Comparison of ENCODE assay signal across 30 cellular contexts in the genomic region with DNA sequence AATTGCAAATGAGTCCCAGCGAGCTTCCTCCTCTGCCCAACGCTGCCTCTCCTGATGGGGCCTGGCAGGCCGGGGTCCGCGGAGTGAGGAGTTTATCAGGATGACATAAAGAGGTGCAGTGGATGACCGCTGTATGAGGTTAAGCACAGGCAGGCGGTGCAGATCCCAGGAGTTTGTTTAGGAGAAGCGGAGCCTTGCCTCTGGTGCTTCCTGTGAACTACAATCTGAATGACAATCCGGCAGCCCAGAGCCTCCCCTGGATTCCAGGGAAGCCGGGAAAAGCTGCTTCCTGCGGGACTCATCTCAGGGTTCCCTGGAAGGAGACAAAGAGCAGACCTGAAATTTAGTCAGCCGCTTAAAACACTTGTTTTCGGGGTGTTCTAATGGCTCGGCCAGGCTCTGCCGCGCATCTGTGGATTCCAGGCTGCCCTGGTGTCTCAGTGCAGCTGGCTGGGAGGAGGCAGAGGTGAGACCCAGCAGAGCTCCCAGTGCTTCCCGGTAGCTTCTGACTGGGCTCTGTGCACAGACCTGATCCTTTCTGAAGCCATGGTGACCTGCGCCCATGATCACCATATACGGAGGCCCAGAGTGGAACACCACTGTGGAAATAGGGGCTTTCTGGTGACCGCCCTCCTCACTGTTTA.
DNase-seq lines count a peak whose midpoint lies in the region; ATAC-seq and TF ChIP-seq lines count a peak whose summit lies in the region.
"Had no signal": no experiment of that assay in that cellular context is flagged by ENCODE, and none has a peak within 500 bp of the region (broad histone marks: within the 10 kb centered on the region; RNA-seq: fewer than 3 reads in every experiment).

No MANE protein-coding gene starts in this region.

- H3K4me3 ChIP-seq in BLaER1 treated with 17β-estradiol and CSF1 and Interleukin-3, amounts not matched to agents 10 nM and 100 nM: no peak overlapping the region
- peak overlapping the region; percentile 1; the same call in 1 of the 2 replicates for H3K4me3 ChIP-seq in HUES48 (ENCODE audit: low read depth, low read length)
- H3K4me3 ChIP-seq in mesodermal cell (ENCODE audit: extremely low read depth, insufficient read depth, low read length, poor library complexity, severe bottlenecking): no peak overlapping the region
- H3K4me3 ChIP-seq: dorsolateral prefrontal cortex, gastrocnemius medialis, left lung, psoas muscle, sigmoid colon, SJSA1, tibial artery had no signal

- no peak for DNase-seq in glutamatergic neuron
- DNase-seq in stimulated activated naive CD8-positive, alpha-beta T cell treated with anti-CD3 and anti-CD28 coated beads, Interleukin-15, amount 100 ng/mL, for 72 hours: no peak
- DNase-seq in activated CD8-positive, alpha-beta memory T cell treated with anti-CD3 and anti-CD28 coated beads for 24 hours: no peak
- DNase-seq in activated T-cell treated with anti-CD3 and anti-CD28 coated beads for 4 hours: no peak
- DNase-seq in T-helper 1 cell: no peak
- DNase-seq: activated CD4-positive, CD25-positive, alpha-beta regulatory T cell; activated CD8-positive, alpha-beta memory T cell treated with anti-CD3 and anti-CD28 coated beads, Interleukin-2, amount 10 ng/mL, durations not matched to agents 7 days and 5 days; activated naive CD4-positive, alpha-beta T cell treated with anti-CD3 and anti-CD28 coated beads for 36 hours; cerebellar nuclear complex; dorsolateral prefrontal cortex; gastrocnemius medialis; HFFc6; KBM-7; left lung; mesenchymal stem cell; NCI-H1092 treated with DMSO at 0.1 percent for 48 hours; NCI-H187; NCI-H446 treated with DMSO at 0.1 percent for 48 hours; NCI-H82; nucleus accumbens; psoas muscle; sigmoid colon; stimulated activated CD4-positive, alpha-beta T cell treated with anti-CD3 and anti-CD28 coated beads, Interleukin-12 subunit alpha, Interleukin-12 subunit beta, amount 100 ng/mL, for 4 hours; stimulated activated CD4-positive, alpha-beta T cell treated with anti-CD3 and anti-CD28 coated beads, Interleukin-4, amount 100 ng/mL, for 1 hour; tibial artery had no signal

- no peak overlapping the region for H3K4me3 Mint-ChIP-seq in glutamatergic neuron (ENCODE audit: unreplicated experiment)
- no peak overlapping the region for H3K4me3 Mint-ChIP-seq in stimulated activated naive CD8-positive, alpha-beta T cell treated with anti-CD3 and anti-CD28 coated beads, Interleukin-15, amount 100 ng/mL, for 72 hours
- H3K4me3 Mint-ChIP-seq: activated CD8-positive, alpha-beta memory T cell treated with anti-CD3 and anti-CD28 coated beads, Interleukin-2, amount 10 ng/mL, durations not matched to agents 7 days and 5 days; activated naive CD4-positive, alpha-beta T cell treated with anti-CD3 and anti-CD28 coated beads for 36 hours; B cell; HFFc6 had no signal

- no peak overlapping the region for H3K27ac ChIP-seq in BLaER1 treated with 17β-estradiol and CSF1 and Interleukin-3, amounts not matched to agents 10 nM and 100 nM
- peak overlapping the region; percentile 87 for H3K27ac ChIP-seq in HUES48 (ENCODE audit: low read depth, low read length)
- peak overlapping the region; percentile 30 for H3K27ac ChIP-seq in mesodermal cell (ENCODE audit: low read depth, low read length, severe bottlenecking)
- H3K27ac ChIP-seq: dorsolateral prefrontal cortex, gastrocnemius medialis, left lung, psoas muscle, sigmoid colon, SJSA1, tibial artery had no signal

- peaks cover 28% of the 10 kb centered on the region for H3K4me1 Mint-ChIP-seq in glutamatergic neuron (ENCODE audit: low read depth, unreplicated experiment)
- no peaks in the 10 kb centered on the region for H3K4me1 Mint-ChIP-seq in stimulated activated naive CD8-positive, alpha-beta T cell treated with anti-CD3 and anti-CD28 coated beads, Interleukin-15, amount 100 ng/mL, for 72 hours
- H3K4me1 Mint-ChIP-seq: activated CD8-positive, alpha-beta memory T cell treated with anti-CD3 and anti-CD28 coated beads, Interleukin-2, amount 10 ng/mL, durations not matched to agents 7 days and 5 days; B cell had no signal

- peaks cover 0 to 31% (median 27%) of the 10 kb centered on the region in 10 experiments; a peak in 16 of 20 replicates for H3K4me1 ChIP-seq in BLaER1 treated with 17β-estradiol and CSF1 and Interleukin-3, amounts not matched to agents 10 nM and 100 nM
- H3K4me1 ChIP-seq in HUES48 (ENCODE audit: control insufficient read depth, insufficient read depth, low read length): peaks cover 15% of the 10 kb centered on the region; the same call in 1 of the 2 replicates
- H3K4me1 ChIP-seq in mesodermal cell (ENCODE audit: control insufficient read depth, insufficient read depth, low read length, poor library complexity, severe bottlenecking): peaks cover 7% of the 10 kb centered on the region
- H3K4me1 ChIP-seq: gastrocnemius medialis, left lung, psoas muscle, SJSA1, tibial artery had no signal

- ATAC-seq in stimulated activated naive CD8-positive, alpha-beta T cell treated with anti-CD3 and anti-CD28 coated beads, Interleukin-15, amount 100 ng/mL, for 72 hours: no peak
- ATAC-seq: activated CD8-positive, alpha-beta memory T cell treated with anti-CD3 and anti-CD28 coated beads, Interleukin-2, amount 10 ng/mL, durations not matched to agents 7 days and 5 days; gastrocnemius medialis; left lung; psoas muscle had no signal

- peak overlapping the region; percentile 79 for H3K27ac Mint-ChIP-seq in glutamatergic neuron (ENCODE audit: unreplicated experiment)
- H3K27ac Mint-ChIP-seq in stimulated activated naive CD8-positive, alpha-beta T cell treated with anti-CD3 and anti-CD28 coated beads, Interleukin-15, amount 100 ng/mL, for 72 hours: no peak overlapping the region
- H3K27ac Mint-ChIP-seq: activated CD8-positive, alpha-beta memory T cell treated with anti-CD3 and anti-CD28 coated beads, Interleukin-2, amount 10 ng/mL, durations not matched to agents 7 days and 5 days; activated naive CD4-positive, alpha-beta T cell treated with anti-CD3 and anti-CD28 coated beads for 36 hours; B cell; HFFc6 had no signal

- peaks cover 23% of the 10 kb centered on the region for H3K27me3 Mint-ChIP-seq in glutamatergic neuron (ENCODE audit: unreplicated experiment)
- peaks cover 56% of the 10 kb centered on the region for H3K27me3 Mint-ChIP-seq in stimulated activated naive CD8-positive, alpha-beta T cell treated with anti-CD3 and anti-CD28 coated beads, Interleukin-15, amount 100 ng/mL, for 72 hours

- no peaks in the 10 kb centered on the region for H3K36me3 ChIP-seq in BLaER1 treated with 17β-estradiol and CSF1 and Interleukin-3, amounts not matched to agents 10 nM and 100 nM
- no peaks in the 10 kb centered on the region for H3K36me3 ChIP-seq in HUES48 (ENCODE audit: control insufficient read depth, insufficient read depth, low read length)
- no peaks in the 10 kb centered on the region for H3K36me3 ChIP-seq in mesodermal cell (ENCODE audit: control insufficient read depth, insufficient read depth, low read length)
- H3K36me3 ChIP-seq: gastrocnemius medialis, left lung, sigmoid colon, SJSA1, tibial artery had no signal

- peaks cover 28% of the 10 kb centered on the region for H3K9me3 Mint-ChIP-seq in glutamatergic neuron (ENCODE audit: unreplicated experiment)
- H3K9me3 Mint-ChIP-seq in stimulated activated naive CD8-positive, alpha-beta T cell treated with anti-CD3 and anti-CD28 coated beads, Interleukin-15, amount 100 ng/mL, for 72 hours: no peaks in the 10 kb centered on the region
- H3K9me3 Mint-ChIP-seq: activated naive CD4-positive, alpha-beta T cell treated with anti-CD3 and anti-CD28 coated beads for 36 hours had no signal

- peaks cover 27% of the 10 kb centered on the region for H3K36me3 Mint-ChIP-seq in glutamatergic neuron (ENCODE audit: unreplicated experiment)
- H3K36me3 Mint-ChIP-seq: activated CD8-positive, alpha-beta memory T cell treated with anti-CD3 and anti-CD28 coated beads, Interleukin-2, amount 10 ng/mL, durations not matched to agents 7 days and 5 days had no signal

- no peaks in the 10 kb centered on the region for H3K9me3 ChIP-seq in BLaER1 treated with 17β-estradiol and CSF1 and Interleukin-3, amounts not matched to agents 10 nM and 100 nM (replicated peaks in 1 of 11)
- H3K9me3 ChIP-seq in HUES48 (ENCODE audit: control insufficient read depth, insufficient read depth, low read length) (no peaks in the 10 kb centered on the region), mesodermal cell (ENCODE audit: control insufficient read depth, low read length) (no peaks in the 10 kb centered on the region)
- H3K9me3 ChIP-seq: gastrocnemius medialis, left lung, psoas muscle, sigmoid colon, tibial artery had no signal

- TF ChIP-seq CTCF in glutamatergic neuron (IDR thresholded peaks at IDR 0.05; ENCODE audit: partially characterized antibody, unreplicated experiment): no peak

- 16 to 21% methylated on average over 14 to 16 of the region's 20 CpGs for WGBS in mesodermal cell (ENCODE audit: insufficient coverage in 2 of 2), 2 experiments

- H3K4me2 ChIP-seq in BLaER1 treated with 17β-estradiol and CSF1 and Interleukin-3, amounts not matched to agents 10 nM and 100 nM: peak overlapping the region in 9 of 11 experiments; percentile 25 to 47 (median 33); a peak in 15 of 22 replicates

- H3K9ac ChIP-seq in BLaER1 treated with 17β-estradiol and CSF1 and Interleukin-3, amounts not matched to agents 10 nM and 100 nM: no peak overlapping the region
- peak overlapping the region; percentile 39; the same call in 1 of the 2 replicates for H3K9ac ChIP-seq in HUES48 (ENCODE audit: low read depth, low read length)

- H4K20me1 ChIP-seq in BLaER1 treated with 17β-estradiol and CSF1 and Interleukin-3, amounts not matched to agents 10 nM and 100 nM: peaks cover 0 to 12% (median 0%) of the 10 kb centered on the region in 11 experiments; a peak in 7 of 22 replicates

- H3K27me3 ChIP-seq in BLaER1 treated with 17β-estradiol and CSF1 and Interleukin-3, amounts not matched to agents 10 nM and 100 nM: peaks cover 4 to 44% (median 32%) of the 10 kb centered on the region in 11 experiments; a peak in 20 of 22 replicates
- no peaks in the 10 kb centered on the region for H3K27me3 ChIP-seq in HUES48 (ENCODE audit: control insufficient read depth, insufficient read depth, low read length)
- H3K27me3 ChIP-seq: gastrocnemius medialis, sigmoid colon, SJSA1 had no signal

Comparison
In these comparisons a context has a peak if more than half of its experiments do, and no peak if none do; other contexts are left out.
1. H3K27ac ChIP-seq: peak in HUES48 (single experiment) and mesodermal cell (single experiment); none in BLaER1 treated with 17β-estradiol and CSF1 and Interleukin-3, amounts not matched to agents 10 nM and 100 nM (0 of 11).